In genomic region chr7:100642534-100642907, GRCh38 we compare ENCODE assay signal across 1 cellular context.
TF ChIP-seq lines count a peak whose summit lies in the region.

No MANE protein-coding gene starts in this region.

TF ChIP-seq in HepG2, 621 proteins besides CTCF, POLR2A, EP300 and RAD21 (continued from another document and continues in another):
- no peak for TF ChIP-seq SIN3A (IDR thresholded peaks at IDR 0.05; ENCODE audit: borderline replicate concordance, low read depth, low read length)
- no peak for TF ChIP-seq ASH2L (IDR thresholded peaks at IDR 0.05; ENCODE audit: insufficient read length, low read depth, low read length)
- 0 out of 2 replicates have a peak, but pooled peaks have one; percentile 55 for TF ChIP-seq KLF6 (CRISPR knock-in tag; IDR thresholded peaks at IDR 0.05)
- no peak for TF ChIP-seq HINFP (CRISPR knock-in tag; IDR thresholded peaks at IDR 0.05; ENCODE audit: low read depth)
- no peak for TF ChIP-seq TBP (CRISPR knock-in tag; IDR thresholded peaks at IDR 0.05)
- no peak for TF ChIP-seq TFDP2 (CRISPR knock-in tag; IDR thresholded peaks at IDR 0.05)
- TF ChIP-seq SETDB1 (CRISPR knock-in tag; IDR thresholded peaks at IDR 0.05; ENCODE audit: borderline replicate concordance) = no peak
- TF ChIP-seq RAD51 (IDR thresholded peaks at IDR 0.05; ENCODE audit: borderline replicate concordance) = no peak
- TF ChIP-seq ZBTB10 (CRISPR knock-in tag; IDR thresholded peaks at IDR 0.05; ENCODE audit: borderline replicate concordance) = peak; percentile 89
- peak; percentile 31; the same call in 1 of the 2 replicates for TF ChIP-seq RARA (CRISPR knock-in tag; IDR thresholded peaks at IDR 0.05)
- TF ChIP-seq ZMYM3 (CRISPR knock-in tag; IDR thresholded peaks at IDR 0.05) = 0 out of 2 replicates have a peak, but pooled peaks have one; percentile 6
- no peak for TF ChIP-seq PHF5A (CRISPR knock-in tag; IDR thresholded peaks at IDR 0.05; ENCODE audit: low read depth, unreplicated experiment)
- TF ChIP-seq GPBP1L1 (CRISPR knock-in tag; IDR thresholded peaks at IDR 0.05) = no peak
- TF ChIP-seq ZBTB26 (CRISPR knock-in tag; IDR thresholded peaks at IDR 0.05; ENCODE audit: borderline replicate concordance) = 0 out of 2 replicates have a peak, but pooled peaks have one; percentile 43
- no peak for TF ChIP-seq FOXP4 (CRISPR knock-in tag; IDR thresholded peaks at IDR 0.05)
- peak; percentile 51; the same call in 1 of the 2 replicates for TF ChIP-seq YEATS2 (CRISPR knock-in tag; IDR thresholded peaks at IDR 0.05; ENCODE audit: borderline replicate concordance)
- TF ChIP-seq SP4 (CRISPR knock-in tag; IDR thresholded peaks at IDR 0.05) = peak; percentile 70; the same call in 1 of the 2 replicates
- TF ChIP-seq ZNF230 (CRISPR knock-in tag; IDR thresholded peaks at IDR 0.05) = no peak
- TF ChIP-seq XRCC5 (optimal IDR thresholded peaks at IDR 0.05; ENCODE audit: low read length) = peak; percentile 18
- TF ChIP-seq ZBTB33 (CRISPR knock-in tag; IDR thresholded peaks at IDR 0.05) = no peak
- 0 out of 2 replicates have a peak, but pooled peaks have one; percentile 17 for TF ChIP-seq MIXL1 (CRISPR knock-in tag; IDR thresholded peaks at IDR 0.05)
- no peak for TF ChIP-seq ZUFSP (CRISPR knock-in tag; IDR thresholded peaks at IDR 0.05; ENCODE audit: borderline replicate concordance)
- TF ChIP-seq, protein P1, sequence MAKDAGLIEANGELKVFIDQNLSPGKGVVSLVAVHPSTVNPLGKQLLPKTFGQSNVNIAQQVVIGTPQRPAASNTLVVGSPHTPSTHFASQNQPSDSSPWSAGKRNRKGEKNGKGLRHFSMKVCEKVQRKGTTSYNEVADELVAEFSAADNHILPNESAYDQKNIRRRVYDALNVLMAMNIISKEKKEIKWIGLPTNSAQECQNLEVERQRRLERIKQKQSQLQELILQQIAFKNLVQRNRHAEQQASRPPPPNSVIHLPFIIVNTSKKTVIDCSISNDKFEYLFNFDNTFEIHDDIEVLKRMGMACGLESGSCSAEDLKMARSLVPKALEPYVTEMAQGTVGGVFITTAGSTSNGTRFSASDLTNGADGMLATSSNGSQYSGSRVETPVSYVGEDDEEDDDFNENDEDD (CRISPR knock-in tag; IDR thresholded peaks at IDR 0.05; ENCODE audit: borderline replicate concordance) = no peak
- TF ChIP-seq KAT2B (IDR thresholded peaks at IDR 0.05; ENCODE audit: borderline replicate concordance, low read depth, low read length) = no peak
- TF ChIP-seq KDM5B (CRISPR knock-in tag; IDR thresholded peaks at IDR 0.05; ENCODE audit: borderline replicate concordance) = no peak
- TF ChIP-seq KLF12 (CRISPR knock-in tag; IDR thresholded peaks at IDR 0.05; ENCODE audit: borderline replicate concordance) = 0 out of 2 replicates have a peak, but pooled peaks have one; percentile 68
- TF ChIP-seq ZFY (CRISPR knock-in tag; IDR thresholded peaks at IDR 0.05) = peak; percentile 73
- TF ChIP-seq, protein P2, sequence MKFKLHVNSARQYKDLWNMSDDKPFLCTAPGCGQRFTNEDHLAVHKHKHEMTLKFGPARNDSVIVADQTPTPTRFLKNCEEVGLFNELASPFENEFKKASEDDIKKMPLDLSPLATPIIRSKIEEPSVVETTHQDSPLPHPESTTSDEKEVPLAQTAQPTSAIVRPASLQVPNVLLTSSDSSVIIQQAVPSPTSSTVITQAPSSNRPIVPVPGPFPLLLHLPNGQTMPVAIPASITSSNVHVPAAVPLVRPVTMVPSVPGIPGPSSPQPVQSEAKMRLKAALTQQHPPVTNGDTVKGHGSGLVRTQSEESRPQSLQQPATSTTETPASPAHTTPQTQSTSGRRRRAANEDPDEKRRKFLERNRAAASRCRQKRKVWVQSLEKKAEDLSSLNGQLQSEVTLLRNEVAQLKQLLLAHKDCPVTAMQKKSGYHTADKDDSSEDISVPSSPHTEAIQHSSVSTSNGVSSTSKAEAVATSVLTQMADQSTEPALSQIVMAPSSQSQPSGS (CRISPR knock-in tag; IDR thresholded peaks at IDR 0.05) = no peak
- TF ChIP-seq IKZF5 (CRISPR knock-in tag; IDR thresholded peaks at IDR 0.05) = no peak
- no peak for TF ChIP-seq ZNF7 (CRISPR knock-in tag; IDR thresholded peaks at IDR 0.05)
- TF ChIP-seq ISL2 (CRISPR knock-in tag; IDR thresholded peaks at IDR 0.05) = peak; percentile 33; the same call in 1 of the 2 replicates
- TF ChIP-seq ZNF354B (CRISPR knock-in tag; IDR thresholded peaks at IDR 0.05) = no peak
- no peak for TF ChIP-seq RFX5 (IDR thresholded peaks at IDR 0.05; ENCODE audit: low read depth, low read length)
- no peak for TF ChIP-seq ZNF501 (CRISPR knock-in tag; IDR thresholded peaks at IDR 0.05)
- TF ChIP-seq PATZ1 (CRISPR knock-in tag; IDR thresholded peaks at IDR 0.05) = peak; percentile 63
- no peak for TF ChIP-seq ZNF83 (CRISPR knock-in tag; IDR thresholded peaks at IDR 0.05; ENCODE audit: borderline replicate concordance)
